Comparison of ENCODE assay signal across 20 cellular contexts in genomic region chr9:5122116-5122515, GRCh38.
"Had no signal": no experiment of that assay in that cellular context is flagged by ENCODE, and none has a peak within 500 bp of the region (broad histone marks: within the 10 kb centered on the region; RNA-seq: fewer than 3 reads in every experiment).

No MANE protein-coding gene starts in this region.

- H3K4me1 Mint-ChIP-seq: T-cell had no signal

- H3K9ac ChIP-seq: SK-N-SH had no signal

- H3K27me3 Mint-ChIP-seq: T-cell had no signal

- H3K36me3 ChIP-seq: MG63 had no signal

- H3K27ac ChIP-seq: RWPE1 had no signal

- ATAC-seq: Panc1, T-cell had no signal

- H3K9me3 ChIP-seq: MG63, SK-N-SH had no signal

- H3K4me3 Mint-ChIP-seq: T-cell had no signal

- H3K4me2 ChIP-seq: SK-N-SH had no signal

- H3K4me3 ChIP-seq: MG63 had no signal

- H3K9me3 Mint-ChIP-seq: T-cell had no signal

- H3K27me3 ChIP-seq: MG63 had no signal

- DNase-seq: KBM-7, MG63, NCI-H1092, NCI-H1105 treated with DMSO at 0.1 percent for 48 hours, NCI-H1436, NCI-H187, NCI-H2029, NCI-H2081 treated with DMSO at 0.1 percent for 48 hours, NCI-H2171, NCI-H345, NCI-H446 treated with DMSO at 0.1 percent for 48 hours, NCI-H510A treated with DMSO at 0.1 percent for 48 hours, NCI-H526 treated with DMSO at 0.1 percent for 48 hours, NCI-H748 treated with DMSO at 0.1 percent for 48 hours, SHP77, SK-N-SH, SW 1271, T-cell had no signal
